In genomic region chr9:24509850-24510249, GRCh38 we compare ENCODE assay signal across 23 cellular contexts. TPM values are rescaled to one million over a fixed set of nuclear protein-coding genes. Genes with fewer than 3 reads are reported as not detected.
"Had no signal": no experiment of that assay in that cellular context is flagged by ENCODE, and none has a peak within 500 bp of the region (broad histone marks: within the 10 kb centered on the region; RNA-seq: fewer than 3 reads in every experiment).

No MANE protein-coding gene starts in this region.

- H3K9ac ChIP-seq: KMS-11, SK-N-SH had no signal

- H3K36me3 Mint-ChIP-seq: IgD-negative memory B cell had no signal

- H3K4me2 ChIP-seq: KMS-11, SK-N-SH had no signal

- H3K27ac Mint-ChIP-seq: IgD-negative memory B cell had no signal

- H3K27me3 Mint-ChIP-seq: IgD-negative memory B cell had no signal

- H3K9me3 ChIP-seq: SK-N-SH had no signal

- DNase-seq: Kasumi-1, MM.1S, NCI-H1092 treated with DMSO at 0.1 percent for 48 hours, NCI-H1436, NCI-H187, NCI-H2029, NCI-H2081 treated with DMSO at 0.1 percent for 48 hours, NCI-H2227 treated with DMSO at 0.1 percent for 48 hours, NCI-H446, NCI-H510A, NCI-H524 treated with DMSO at 0.1 percent for 48 hours, NCI-H69, NCI-H774, SHP77, SK-N-SH, SW 1271 had no signal

- H3K4me1 Mint-ChIP-seq: IgD-negative memory B cell had no signal

- H3K4me3 Mint-ChIP-seq: IgD-negative memory B cell had no signal

- H3K4me3 ChIP-seq: K562 had no signal

- ATAC-seq: K562 had no signal

- H3K9me2 ChIP-seq: SK-N-SH had no signal

- H3K27ac ChIP-seq: KMS-11, RWPE1 had no signal

RNA-seq across cellular contexts. Expression of gene IZUMO3, which starts 35.8 kb away (rescaled TPM):
- total RNA-seq: HT-29, K562, M059J, SK-MEL-5 had no signal
- polyA plus RNA-seq: IgD-negative memory B cell, K562, SK-N-SH had no signal
